34 cellular contexts compared by ENCODE assay signal in genomic region chr13:42232671-42233070, GRCh38.
"Had no signal": no experiment of that assay in that cellular context is flagged by ENCODE, and none has a peak within 500 bp of the region (broad histone marks: within the 10 kb centered on the region; RNA-seq: fewer than 3 reads in every experiment).

No MANE protein-coding gene starts in this region.

- DNase-seq: Karpas-422, Kasumi-1, MG63, MM.1S, MV-4-11, NCI-H1048, NCI-H1092, NCI-H1092 treated with DMSO at 0.1 percent for 48 hours, NCI-H1105, NCI-H1105 treated with DMSO at 0.1 percent for 48 hours, NCI-H1417, NCI-H1417 treated with DMSO at 0.1 percent for 48 hours, NCI-H1436, NCI-H1436 treated with DMSO at 0.1 percent for 48 hours, NCI-H146, NCI-H1694, NCI-H1694 treated with DMSO at 0.1 percent for 48 hours, NCI-H187, NCI-H187 treated with DMSO at 0.1 percent for 48 hours, NCI-H1930, NCI-H2029, NCI-H2029 treated with DMSO at 0.1 percent for 48 hours, NCI-H2081, NCI-H2081 treated with DMSO at 0.1 percent for 48 hours, NCI-H2107, NCI-H2171, NCI-H2171 treated with DMSO at 0.1 percent for 48 hours, NCI-H2227 treated with DMSO at 0.1 percent for 48 hours, NCI-H226, NCI-H345, NCI-H446, NCI-H446 treated with DMSO at 0.1 percent for 48 hours, NCI-H510A, NCI-H510A treated with DMSO at 0.1 percent for 48 hours had no signal

- H3K27me3 ChIP-seq: MG63 had no signal

- H3K9me3 ChIP-seq: MG63 had no signal

- H3K4me3 ChIP-seq: MG63 had no signal
